9 cellular contexts compared by ENCODE assay signal in genomic region chr5:121863753-121864152, GRCh38. TPM values are rescaled to one million over a fixed set of nuclear protein-coding genes. Genes with fewer than 3 reads are reported as not detected.
"Had no signal": no experiment of that assay in that cellular context is flagged by ENCODE, and none has a peak within 500 bp of the region (broad histone marks: within the 10 kb centered on the region; RNA-seq: fewer than 3 reads in every experiment).

No MANE protein-coding gene starts in this region.

- H3K4me1 Mint-ChIP-seq: IgD-negative memory B cell had no signal

- H3K36me3 Mint-ChIP-seq: IgD-negative memory B cell had no signal

- H3K4me3 Mint-ChIP-seq: GM23338, H9, IgD-negative memory B cell had no signal

- H3K27ac Mint-ChIP-seq: GM23338, H9, IgD-negative memory B cell had no signal

- ATAC-seq: GM23338, HepG2 had no signal

- DNase-seq: H9, HCEC 1CT had no signal

- H3K27me3 Mint-ChIP-seq: IgD-negative memory B cell had no signal

- FAIRE-seq: H1, H54, HepG2 had no signal

- H3K4me3 ChIP-seq: GM23338 had no signal

- H3K9me3 Mint-ChIP-seq: GM23338, H9, IgD-negative memory B cell had no signal

- H3K27ac ChIP-seq: HL-60 had no signal

RNA-seq across cellular contexts. Expression of gene FTMT, which starts 12.1 kb away (rescaled TPM):
- total RNA-seq: GM23338, H1, H9, HepG2, HT1080 had no signal
- polyA plus RNA-seq: GM23338, H1, HepG2, IgD-negative memory B cell had no signal
